ENCODE assay signal across 1 cellular context in the genomic region with DNA sequence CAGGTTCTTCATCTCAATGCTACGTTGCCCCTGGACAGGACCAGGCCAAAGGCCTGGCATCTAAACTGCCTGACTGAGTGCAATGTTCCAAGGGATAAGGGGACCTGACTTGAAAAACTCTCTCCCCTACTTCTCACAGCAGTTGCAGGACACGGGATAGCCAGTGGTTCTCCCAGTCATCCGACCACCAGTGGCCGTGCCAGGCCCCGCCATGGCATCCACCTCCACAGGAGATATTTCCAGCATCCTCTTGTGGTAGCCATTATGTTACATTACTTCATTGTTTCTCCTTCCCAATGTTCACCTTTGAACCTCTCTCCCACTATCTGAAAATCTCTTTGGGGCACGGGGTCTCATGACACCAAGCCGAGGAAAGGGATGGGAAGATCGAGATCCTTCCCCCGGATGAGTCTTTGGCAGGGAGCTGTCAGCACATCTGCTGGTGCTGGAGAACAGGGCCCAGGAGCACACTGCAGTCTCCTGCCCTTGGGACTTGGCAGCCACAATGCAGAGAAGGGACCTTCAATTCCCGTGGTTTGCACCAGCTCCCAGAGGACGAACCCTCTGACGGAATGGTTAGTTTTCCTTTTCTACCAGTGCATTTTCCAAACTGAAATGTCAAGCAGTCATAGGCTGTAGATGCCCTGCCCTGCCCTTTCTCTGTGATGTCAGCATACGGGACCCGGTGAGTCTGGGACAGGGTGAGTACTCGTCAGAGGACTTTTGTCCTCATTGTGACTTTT.
TF ChIP-seq lines count a peak whose summit lies in the region.

No MANE protein-coding gene starts in this region.

TF ChIP-seq in HepG2, 621 proteins besides CTCF, POLR2A, EP300 and RAD21 (continued from another document):
- TF ChIP-seq, protein P1, sequence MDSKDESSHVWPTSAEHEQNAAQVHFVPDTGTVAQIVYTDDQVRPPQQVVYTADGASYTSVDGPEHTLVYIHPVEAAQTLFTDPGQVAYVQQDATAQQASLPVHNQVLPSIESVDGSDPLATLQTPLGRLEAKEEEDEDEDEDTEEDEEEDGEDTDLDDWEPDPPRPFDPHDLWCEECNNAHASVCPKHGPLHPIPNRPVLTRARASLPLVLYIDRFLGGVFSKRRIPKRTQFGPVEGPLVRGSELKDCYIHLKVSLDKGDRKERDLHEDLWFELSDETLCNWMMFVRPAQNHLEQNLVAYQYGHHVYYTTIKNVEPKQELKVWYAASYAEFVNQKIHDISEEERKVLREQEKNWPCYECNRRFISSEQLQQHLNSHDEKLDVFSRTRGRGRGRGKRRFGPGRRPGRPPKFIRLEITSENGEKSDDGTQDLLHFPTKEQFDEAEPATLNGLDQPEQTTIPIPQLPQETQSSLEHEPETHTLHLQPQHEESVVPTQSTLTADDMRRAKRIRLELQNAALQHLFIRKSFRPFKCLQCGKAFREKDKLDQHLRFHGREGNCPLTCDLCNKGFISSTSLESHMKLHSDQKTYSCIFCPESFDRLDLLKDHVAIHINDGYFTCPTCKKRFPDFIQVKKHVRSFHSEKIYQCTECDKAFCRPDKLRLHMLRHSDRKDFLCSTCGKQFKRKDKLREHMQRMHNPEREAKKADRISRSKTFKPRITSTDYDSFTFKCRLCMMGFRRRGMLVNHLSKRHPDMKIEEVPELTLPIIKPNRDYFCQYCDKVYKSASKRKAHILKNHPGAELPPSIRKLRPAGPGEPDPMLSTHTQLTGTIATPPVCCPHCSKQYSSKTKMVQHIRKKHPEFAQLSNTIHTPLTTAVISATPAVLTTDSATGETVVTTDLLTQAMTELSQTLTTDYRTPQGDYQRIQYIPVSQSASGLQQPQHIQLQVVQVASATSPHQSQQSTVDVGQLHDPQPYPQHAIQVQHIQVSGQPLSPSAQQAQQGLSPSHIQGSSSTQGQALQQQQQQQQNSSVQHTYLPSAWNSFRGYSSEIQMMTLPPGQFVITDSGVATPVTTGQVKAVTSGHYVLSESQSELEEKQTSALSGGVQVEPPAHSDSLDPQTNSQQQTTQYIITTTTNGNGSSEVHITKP (CRISPR knock-in tag; IDR thresholded peaks at IDR 0.05; ENCODE audit: low read depth): no peak
- TF ChIP-seq, protein P2, sequence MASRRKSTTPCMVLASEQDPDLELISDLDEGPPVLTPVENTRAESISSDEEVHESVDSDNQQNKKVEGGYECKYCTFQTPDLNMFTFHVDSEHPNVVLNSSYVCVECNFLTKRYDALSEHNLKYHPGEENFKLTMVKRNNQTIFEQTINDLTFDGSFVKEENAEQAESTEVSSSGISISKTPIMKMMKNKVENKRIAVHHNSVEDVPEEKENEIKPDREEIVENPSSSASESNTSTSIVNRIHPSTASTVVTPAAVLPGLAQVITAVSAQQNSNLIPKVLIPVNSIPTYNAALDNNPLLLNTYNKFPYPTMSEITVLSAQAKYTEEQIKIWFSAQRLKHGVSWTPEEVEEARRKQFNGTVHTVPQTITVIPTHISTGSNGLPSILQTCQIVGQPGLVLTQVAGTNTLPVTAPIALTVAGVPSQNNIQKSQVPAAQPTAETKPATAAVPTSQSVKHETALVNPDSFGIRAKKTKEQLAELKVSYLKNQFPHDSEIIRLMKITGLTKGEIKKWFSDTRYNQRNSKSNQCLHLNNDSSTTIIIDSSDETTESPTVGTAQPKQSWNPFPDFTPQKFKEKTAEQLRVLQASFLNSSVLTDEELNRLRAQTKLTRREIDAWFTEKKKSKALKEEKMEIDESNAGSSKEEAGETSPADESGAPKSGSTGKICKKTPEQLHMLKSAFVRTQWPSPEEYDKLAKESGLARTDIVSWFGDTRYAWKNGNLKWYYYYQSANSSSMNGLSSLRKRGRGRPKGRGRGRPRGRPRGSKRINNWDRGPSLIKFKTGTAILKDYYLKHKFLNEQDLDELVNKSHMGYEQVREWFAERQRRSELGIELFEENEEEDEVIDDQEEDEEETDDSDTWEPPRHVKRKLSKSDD (CRISPR knock-in tag; IDR thresholded peaks at IDR 0.05; ENCODE audit: low read depth): no peak
